1 cellular context compared by ENCODE assay signal in genomic region chr19:58579473-58580142, GRCh38.
TF ChIP-seq lines count a peak whose summit lies in the region.

No MANE protein-coding gene starts in this region.

TF ChIP-seq in HEK293, 187 proteins besides CTCF, POLR2A, EP300 and RAD21 (continued from another document):
- TF ChIP-seq, protein P1, sequence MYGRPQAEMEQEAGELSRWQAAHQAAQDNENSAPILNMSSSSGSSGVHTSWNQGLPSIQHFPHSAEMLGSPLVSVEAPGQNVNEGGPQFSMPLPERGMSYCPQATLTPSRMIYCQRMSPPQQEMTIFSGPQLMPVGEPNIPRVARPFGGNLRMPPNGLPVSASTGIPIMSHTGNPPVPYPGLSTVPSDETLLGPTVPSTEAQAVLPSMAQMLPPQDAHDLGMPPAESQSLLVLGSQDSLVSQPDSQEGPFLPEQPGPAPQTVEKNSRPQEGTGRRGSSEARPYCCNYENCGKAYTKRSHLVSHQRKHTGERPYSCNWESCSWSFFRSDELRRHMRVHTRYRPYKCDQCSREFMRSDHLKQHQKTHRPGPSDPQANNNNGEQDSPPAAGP (tag by site-specific recombination; IDR thresholded peaks at IDR 0.05): no peak
- TF ChIP-seq, protein P2, sequence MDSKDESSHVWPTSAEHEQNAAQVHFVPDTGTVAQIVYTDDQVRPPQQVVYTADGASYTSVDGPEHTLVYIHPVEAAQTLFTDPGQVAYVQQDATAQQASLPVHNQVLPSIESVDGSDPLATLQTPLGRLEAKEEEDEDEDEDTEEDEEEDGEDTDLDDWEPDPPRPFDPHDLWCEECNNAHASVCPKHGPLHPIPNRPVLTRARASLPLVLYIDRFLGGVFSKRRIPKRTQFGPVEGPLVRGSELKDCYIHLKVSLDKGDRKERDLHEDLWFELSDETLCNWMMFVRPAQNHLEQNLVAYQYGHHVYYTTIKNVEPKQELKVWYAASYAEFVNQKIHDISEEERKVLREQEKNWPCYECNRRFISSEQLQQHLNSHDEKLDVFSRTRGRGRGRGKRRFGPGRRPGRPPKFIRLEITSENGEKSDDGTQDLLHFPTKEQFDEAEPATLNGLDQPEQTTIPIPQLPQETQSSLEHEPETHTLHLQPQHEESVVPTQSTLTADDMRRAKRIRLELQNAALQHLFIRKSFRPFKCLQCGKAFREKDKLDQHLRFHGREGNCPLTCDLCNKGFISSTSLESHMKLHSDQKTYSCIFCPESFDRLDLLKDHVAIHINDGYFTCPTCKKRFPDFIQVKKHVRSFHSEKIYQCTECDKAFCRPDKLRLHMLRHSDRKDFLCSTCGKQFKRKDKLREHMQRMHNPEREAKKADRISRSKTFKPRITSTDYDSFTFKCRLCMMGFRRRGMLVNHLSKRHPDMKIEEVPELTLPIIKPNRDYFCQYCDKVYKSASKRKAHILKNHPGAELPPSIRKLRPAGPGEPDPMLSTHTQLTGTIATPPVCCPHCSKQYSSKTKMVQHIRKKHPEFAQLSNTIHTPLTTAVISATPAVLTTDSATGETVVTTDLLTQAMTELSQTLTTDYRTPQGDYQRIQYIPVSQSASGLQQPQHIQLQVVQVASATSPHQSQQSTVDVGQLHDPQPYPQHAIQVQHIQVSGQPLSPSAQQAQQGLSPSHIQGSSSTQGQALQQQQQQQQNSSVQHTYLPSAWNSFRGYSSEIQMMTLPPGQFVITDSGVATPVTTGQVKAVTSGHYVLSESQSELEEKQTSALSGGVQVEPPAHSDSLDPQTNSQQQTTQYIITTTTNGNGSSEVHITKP (tag by site-specific recombination; IDR thresholded peaks at IDR 0.05): peak; percentile 53
- TF ChIP-seq ZNF366 (tag by site-specific recombination; conservative IDR thresholded peaks at IDR 0.05): peak; percentile 68
